10 cellular contexts compared by ENCODE assay signal in genomic region chr6:83086751-83087150, GRCh38. TPM values are rescaled to one million over a fixed set of nuclear protein-coding genes. Genes with fewer than 3 reads are reported as not detected.
DNase-seq lines count a peak whose midpoint lies in the region; ATAC-seq and TF ChIP-seq lines count a peak whose summit lies in the region.
"Had no signal": no experiment of that assay in that cellular context is flagged by ENCODE, and none has a peak within 500 bp of the region (broad histone marks: within the 10 kb centered on the region; RNA-seq: fewer than 3 reads in every experiment).

No MANE protein-coding gene starts in this region.

- intact Hi-C loops in activated CD8-positive, alpha-beta T cell treated with anti-CD3 and anti-CD28 coated beads for 36 hours (cut with micrococcal nuclease): no loop called here

- peak; percentile 99 for ATAC-seq in GM18502 (IDR thresholded peaks at IDR 0.05; ENCODE audit: poor library complexity, unreplicated experiment)
- ATAC-seq in GM19351 (IDR thresholded peaks at IDR 0.05; ENCODE audit: unreplicated experiment): peak; percentile 99
- ATAC-seq in HG02938 (IDR thresholded peaks at IDR 0.05; ENCODE audit: unreplicated experiment): peak; percentile 100
- peak; percentile 95 for ATAC-seq in activated CD8-positive, alpha-beta T cell treated with anti-CD3 and anti-CD28 coated beads for 36 hours

- peak overlapping the region; percentile 3 for H3K4me3 Mint-ChIP-seq in activated CD8-positive, alpha-beta T cell treated with anti-CD3 and anti-CD28 coated beads for 36 hours
- no peak overlapping the region for H3K4me3 Mint-ChIP-seq in osteocyte (ENCODE audit: unreplicated experiment)
- H3K4me3 Mint-ChIP-seq: mesothelial cell of epicardium had no signal

- peaks cover 1% of the 10 kb centered on the region for H3K9me3 Mint-ChIP-seq in activated CD8-positive, alpha-beta T cell treated with anti-CD3 and anti-CD28 coated beads for 36 hours
- H3K9me3 Mint-ChIP-seq in osteocyte (ENCODE audit: unreplicated experiment): peaks cover 7% of the 10 kb centered on the region

- CTCF ChIA-PET in activated CD8-positive, alpha-beta T cell treated with anti-CD3 and anti-CD28 coated beads for 36 hours (lab: Charles Lee): interaction anchor here (1.7 to 9.5 kb wide), 3 partner anchors 20 to 129 kb away, joined by 5 to 75 read pairs (median 8); partner anchors contain the start of genes DOP1A and UBE3D

- peak overlapping the region; percentile 37 for H3K27ac Mint-ChIP-seq in activated CD8-positive, alpha-beta T cell treated with anti-CD3 and anti-CD28 coated beads for 36 hours
- no peak overlapping the region for H3K27ac Mint-ChIP-seq in osteocyte (ENCODE audit: unreplicated experiment)
- H3K27ac Mint-ChIP-seq: mesothelial cell of epicardium had no signal

- peaks cover 18% of the 10 kb centered on the region for H3K4me1 Mint-ChIP-seq in activated CD8-positive, alpha-beta T cell treated with anti-CD3 and anti-CD28 coated beads for 36 hours (ENCODE audit: low read depth)
- no peaks in the 10 kb centered on the region for H3K4me1 Mint-ChIP-seq in osteocyte (ENCODE audit: unreplicated experiment)

- POLR2A ChIA-PET in activated CD8-positive, alpha-beta T cell treated with anti-CD3 and anti-CD28 coated beads for 36 hours (lab: Charles Lee): no interaction called here

- no peak for DNase-seq in activated CD8-positive, alpha-beta T cell treated with anti-CD3 and anti-CD28 coated beads for 36 hours
- DNase-seq in HuH-7 (ENCODE audit: low spot score) (no peak), CD1c-positive myeloid dendritic cell (ENCODE audit: extremely low spot score) (no peak), mucosa of gallbladder (ENCODE audit: low spot score) (no peak), osteocyte (ENCODE audit: extremely low spot score, unreplicated experiment) (no peak)
- DNase-seq: Calu3 had no signal

- H3K36me3 Mint-ChIP-seq in activated CD8-positive, alpha-beta T cell treated with anti-CD3 and anti-CD28 coated beads for 36 hours (ENCODE audit: low read depth): peaks cover 8% of the 10 kb centered on the region
- peaks cover 9% of the 10 kb centered on the region for H3K36me3 Mint-ChIP-seq in osteocyte (ENCODE audit: unreplicated experiment)

- TF ChIP-seq CTCF in activated CD8-positive, alpha-beta T cell treated with anti-CD3 and anti-CD28 coated beads for 36 hours (IDR thresholded peaks at IDR 0.05): no peak
- no peak for TF ChIP-seq CTCF in osteocyte (IDR thresholded peaks at IDR 0.05)

- H3K27me3 Mint-ChIP-seq in activated CD8-positive, alpha-beta T cell treated with anti-CD3 and anti-CD28 coated beads for 36 hours: no peaks in the 10 kb centered on the region
- no peaks in the 10 kb centered on the region for H3K27me3 Mint-ChIP-seq in osteocyte (ENCODE audit: unreplicated experiment)

RNA-seq across cellular contexts. Expression of gene DOP1A, which starts 19.3 kb away (rescaled TPM):
- 1 to 10 TPM; 6.6 to 7.7 TPM for total RNA-seq in activated CD8-positive, alpha-beta T cell treated with anti-CD3 and anti-CD28 coated beads for 36 hours
- total RNA-seq in mucosa of gallbladder (25.7 TPM), osteocyte (23.1 and 24.3 TPM in 2 replicates)

RNA-seq across cellular contexts. Expression of gene UBE3D, which starts 21.1 kb away (rescaled TPM):
- 1 to 10 TPM; 6.7 to 7.6 TPM for total RNA-seq in activated CD8-positive, alpha-beta T cell treated with anti-CD3 and anti-CD28 coated beads for 36 hours
- total RNA-seq in mucosa of gallbladder: 3.6 TPM
- total RNA-seq in osteocyte: 4.8 and 5.7 TPM in 2 replicates
